ENCODE assay signal across 1 cellular context in genomic region chr5:180333661-180334060, GRCh38.
TF ChIP-seq lines count a peak whose summit lies in the region.

No MANE protein-coding gene starts in this region.

TF ChIP-seq in A549, 52 proteins besides CTCF, POLR2A, EP300 and RAD21 (continued from another document):
- TF ChIP-seq FOSL2 (IDR thresholded peaks at IDR 0.05) = peak; percentile 88
- peak; percentile 80 for TF ChIP-seq FOSL2 (CRISPR knock-in tag; IDR thresholded peaks at IDR 0.05)
- TF ChIP-seq MYC (IDR thresholded peaks at IDR 0.05; ENCODE audit: borderline replicate concordance, low read length) = peak; percentile 68; the same call in 1 of the 2 replicates
- 0 out of 2 replicates have a peak, but pooled peaks have one; percentile 59 for TF ChIP-seq PBX3 (IDR thresholded peaks at IDR 0.05)
TF ChIP-seq in A549: peak in this region for 11.
